In genomic region chr2:86338778-86339295, GRCh38 we compare ENCODE assay signal across 16 cellular contexts. TPM values are rescaled to one million over a fixed set of nuclear protein-coding genes. Genes with fewer than 3 reads are reported as not detected.
DNase-seq lines count a peak whose midpoint lies in the region; ATAC-seq, FAIRE-seq and TF ChIP-seq lines count a peak whose summit lies in the region.
"Had no signal": no experiment of that assay in that cellular context is flagged by ENCODE, and none has a peak within 500 bp of the region (broad histone marks: within the 10 kb centered on the region; RNA-seq: fewer than 3 reads in every experiment).

No MANE protein-coding gene starts in this region.

- TF ChIP-seq CTCF in astrocyte (IDR thresholded peaks at IDR 0.05; ENCODE audit: insufficient read depth, low read depth, low read length) (no peak), nephron progenitor cell (IDR thresholded peaks at IDR 0.05) (no peak), type B pancreatic cell (conservative IDR thresholded peaks at IDR 0.05) (no peak), stomach (IDR thresholded peaks at IDR 0.05) (no peak)

- no peak overlapping the region for H3K9ac ChIP-seq in astrocyte (ENCODE audit: low read length)

- 80 to 86% (median 85%) methylated on average over 10 of the region's 10 CpGs for WGBS in stomach, 5 donors

- H3K27me3 Mint-ChIP-seq in astrocyte (ENCODE audit: low read depth, unreplicated experiment) (peaks cover 65% of the 10 kb centered on the region), nephron progenitor cell (ENCODE audit: low read depth, poor library complexity) (peaks cover 84% of the 10 kb centered on the region), type B pancreatic cell (peaks cover 69% of the 10 kb centered on the region)

- intact Hi-C loops in stomach (cut with DNase I; ENCODE audit: low total_unique reads) = no loop called here

- H3K4me1 Mint-ChIP-seq in astrocyte (ENCODE audit: low read depth, unreplicated experiment) (peaks cover 3% of the 10 kb centered on the region), nephron progenitor cell (peaks cover 28% of the 10 kb centered on the region), type B pancreatic cell (ENCODE audit: unreplicated experiment) (peaks cover 12% of the 10 kb centered on the region)

- peak; percentile 29 for DNase-seq in activated CD8-positive, alpha-beta memory T cell treated with anti-CD3 and anti-CD28 coated beads, Interleukin-2, amount 50 U/mL, for 48 hours
- DNase-seq in activated CD8-positive, alpha-beta memory T cell treated with anti-CD3 and anti-CD28 coated beads, Interleukin-2, amount 50 U/mL, for 4 hours = no peak
- DNase-seq in astrocyte (ENCODE audit: low read depth) (no peak), nephron progenitor cell (no peak), type B pancreatic cell (ENCODE audit: extremely low spot score, unreplicated experiment) (peak; percentile 22), EL (no peak), stomach (no peak)
- DNase-seq: DMS 273 treated with DMSO at 0.1 percent for 48 hours, H9, NCI-H1048, NCI-H1436 treated with DMSO at 0.1 percent for 48 hours, NCI-H2081 treated with DMSO at 0.1 percent for 48 hours had no signal

- H3K4me1 ChIP-seq in astrocyte (ENCODE audit: insufficient read depth, low read length) (peaks cover 5% of the 10 kb centered on the region), stomach (peaks cover 19 to 22% (median 21%) of the 10 kb centered on the region in 4 donors)

- ATAC-seq in HG02981 (IDR thresholded peaks at IDR 0.05; ENCODE audit: unreplicated experiment) = no peak

- no peak overlapping the region for H3K4me2 ChIP-seq in astrocyte (ENCODE audit: low read length)

- no peaks in the 10 kb centered on the region for H3K36me3 ChIP-seq in astrocyte (ENCODE audit: insufficient read depth, low read length)
- H3K36me3 ChIP-seq in stomach = no peaks in the 10 kb centered on the region

- no peak overlapping the region for H3K27ac Mint-ChIP-seq in astrocyte (ENCODE audit: unreplicated experiment)
- H3K27ac Mint-ChIP-seq in nephron progenitor cell = no peak overlapping the region
- H3K27ac Mint-ChIP-seq in type B pancreatic cell = no peak overlapping the region
- H3K27ac Mint-ChIP-seq: H9 had no signal

- H3K9me3 Mint-ChIP-seq in astrocyte (ENCODE audit: unreplicated experiment) (peaks cover 8% of the 10 kb centered on the region), nephron progenitor cell (peaks cover 33% of the 10 kb centered on the region), type B pancreatic cell (peaks cover 9% of the 10 kb centered on the region)

- H4K20me1 ChIP-seq in astrocyte (ENCODE audit: insufficient read depth, low read length) = no peaks in the 10 kb centered on the region

- H3K27me3 ChIP-seq in astrocyte (ENCODE audit: insufficient read depth, low read length) = peaks cover 48% of the 10 kb centered on the region
- peaks cover 0 to 60% (median 15%) of the 10 kb centered on the region in 3 donors for H3K27me3 ChIP-seq in stomach

- H3K79me2 ChIP-seq in astrocyte (ENCODE audit: insufficient read depth, low read length) = no peaks in the 10 kb centered on the region

- TF ChIP-seq EP300 in stomach (IDR thresholded peaks at IDR 0.05) = no peak

- H3K9me3 ChIP-seq in astrocyte (ENCODE audit: insufficient read depth, low read depth, low read length) (no peaks in the 10 kb centered on the region), stomach (peaks cover 0 to 18% (median 3%) of the 10 kb centered on the region in 4 donors)

- peak overlapping the region; percentile 34 for H3K4me3 Mint-ChIP-seq in astrocyte (ENCODE audit: unreplicated experiment)
- H3K4me3 Mint-ChIP-seq in nephron progenitor cell = peak overlapping the region; percentile 70
- H3K4me3 Mint-ChIP-seq in type B pancreatic cell = peak overlapping the region; percentile 63

- H3K4me3 ChIP-seq in astrocyte (ENCODE audit: insufficient read depth, low read depth, low read length) = no peak overlapping the region
- H3K4me3 ChIP-seq in stomach = no peak overlapping the region

- H2AFZ ChIP-seq in astrocyte (ENCODE audit: low read depth, low read length) = no peak overlapping the region

- H3K27ac ChIP-seq in astrocyte (ENCODE audit: low read depth, low read length) = no peak overlapping the region
- H3K27ac ChIP-seq in stomach = no peak overlapping the region

- H3K36me3 Mint-ChIP-seq in astrocyte (ENCODE audit: low read depth, unreplicated experiment) (peaks cover 2% of the 10 kb centered on the region), nephron progenitor cell (ENCODE audit: low read depth) (no peaks in the 10 kb centered on the region), type B pancreatic cell (no peaks in the 10 kb centered on the region)

- no peak for FAIRE-seq in astrocyte (lab: Jason Lieb, UNC)
- FAIRE-seq: A204.1 had no signal

- no peak for TF ChIP-seq POLR2A in stomach (IDR thresholded peaks at IDR 0.05)

RNA-seq across cellular contexts. Expression of gene REEP1, which starts 1.4 kb away (rescaled TPM):
- 0.61 and 1.1 TPM in 2 replicates for total RNA-seq in astrocyte
- total RNA-seq in type B pancreatic cell (ENCODE audit: low replicate concordance) = 6.4 and 14.1 TPM in 2 replicates
- total RNA-seq in stomach = 10 to 100 TPM in 3 of 5 donors, 1 to 10 TPM in 1, not detected in 1; 6.4 to 29.9 (median 19.8) TPM
- polyA plus RNA-seq in stomach = 1 to 10 TPM; 2.9 to 5.4 (median 3.0) TPM
- total RNA-seq: HT-29, MCF 10A had no signal

Comparison
In these comparisons a context has a peak if more than half of its experiments do, and no peak if none do; other contexts are left out.
1. DNase-seq: peak in activated CD8-positive, alpha-beta memory T cell treated with anti-CD3 and anti-CD28 coated beads, Interleukin-2, amount 50 U/mL, for 48 hours (single experiment) and type B pancreatic cell (single experiment); none in activated CD8-positive, alpha-beta memory T cell treated with anti-CD3 and anti-CD28 coated beads, Interleukin-2, amount 50 U/mL, for 4 hours (single experiment), astrocyte (single experiment), nephron progenitor cell (single experiment), EL (single experiment) and stomach (single experiment).
2. Peak in every context shown above with its lines, with median percentiles within 50 percentile points of each other: H3K4me3 Mint-ChIP-seq.